10 cellular contexts compared by ENCODE assay signal in the genomic region with DNA sequence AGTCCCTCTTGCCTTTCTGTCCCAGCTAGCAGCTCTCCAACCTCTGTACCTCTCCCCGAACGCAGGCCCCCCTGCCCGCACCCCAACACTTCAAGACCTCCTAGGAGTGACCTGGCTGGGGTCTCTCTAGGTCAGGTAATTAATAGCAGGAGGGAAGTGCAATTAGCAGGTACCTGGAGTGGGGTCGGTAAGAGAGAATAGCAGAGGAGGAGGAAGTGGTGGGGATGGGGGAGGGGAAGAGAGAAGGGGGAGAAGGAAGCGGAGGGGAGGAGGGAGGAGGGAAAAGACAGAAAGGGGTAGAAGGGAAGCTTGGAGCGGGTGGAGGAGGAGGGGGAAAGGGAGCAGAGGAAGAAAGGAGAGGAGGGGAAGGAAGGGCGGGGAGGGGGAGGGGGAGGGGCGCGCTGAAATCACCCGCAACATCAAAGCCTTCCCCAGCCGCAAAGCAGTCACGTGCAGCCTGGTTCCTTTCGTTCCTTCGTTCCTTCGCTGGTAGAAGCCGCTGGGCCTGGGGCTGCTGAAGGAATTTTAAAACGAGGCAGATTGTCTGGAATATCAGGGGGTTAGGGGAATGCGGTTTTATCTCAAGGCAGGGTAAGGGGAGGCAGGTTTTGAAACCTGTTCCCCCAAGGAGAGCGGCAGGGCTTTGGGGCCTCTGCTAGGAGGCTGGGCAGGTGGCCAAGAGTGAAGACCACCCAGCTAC. TPM values are rescaled to one million over a fixed set of nuclear protein-coding genes. Genes with fewer than 3 reads are reported as not detected.
A peak's percentile ranks its signal among the peaks of the same experiment; 100 is the strongest.
DNase-seq lines count a peak whose midpoint lies in the region; ATAC-seq, FAIRE-seq and TF ChIP-seq lines count a peak whose summit lies in the region.
"Had no signal": no experiment of that assay in that cellular context is flagged by ENCODE, and none has a peak within 500 bp of the region (broad histone marks: within the 10 kb centered on the region; RNA-seq: fewer than 3 reads in every experiment).

No MANE protein-coding gene starts in this region.

- H3K4me1 Mint-ChIP-seq in activated CD8-positive, alpha-beta T cell treated with anti-CD3 and anti-CD28 coated beads for 36 hours (ENCODE audit: low read depth), result peaks cover 68% of the 10 kb centered on the region

- WGBS in stomach, 5 donors, result 19 to 26% (median 22%) methylated on average over 19 of the region's 19 CpGs

- H3K4me3 ChIP-seq in stomach, result peak overlapping the region in 1 of 4 donors; percentile 22
- H3K4me3 ChIP-seq: A549, thoracic aorta had no signal

- H3K27ac ChIP-seq in stomach, result no peak overlapping the region
- H3K27ac ChIP-seq: A549, thoracic aorta had no signal

- peak overlapping the region; percentile 79 for H3K27ac Mint-ChIP-seq in activated CD8-positive, alpha-beta T cell treated with anti-CD3 and anti-CD28 coated beads for 36 hours

- TF ChIP-seq CTCF in activated CD8-positive, alpha-beta T cell treated with anti-CD3 and anti-CD28 coated beads for 36 hours (IDR thresholded peaks at IDR 0.05), result no peak
- TF ChIP-seq CTCF in stomach (IDR thresholded peaks at IDR 0.05), result no peak

- peaks cover 8 to 48% (median 33%) of the 10 kb centered on the region in 4 donors for H3K4me1 ChIP-seq in stomach

- POLR2A ChIA-PET in activated CD8-positive, alpha-beta T cell treated with anti-CD3 and anti-CD28 coated beads for 36 hours (lab: Charles Lee), result no interaction called here

- H3K27me3 ChIP-seq in stomach, result peaks cover 0 to 10% (median 6%) of the 10 kb centered on the region in 3 donors

- intact Hi-C loops in activated CD8-positive, alpha-beta T cell treated with anti-CD3 and anti-CD28 coated beads for 36 hours (cut with micrococcal nuclease), result no loop called here
- intact Hi-C loops in stomach (cut with DNase I; ENCODE audit: low total_unique reads), result no loop called here

- peak overlapping the region; percentile 44 for H3K4me3 Mint-ChIP-seq in activated CD8-positive, alpha-beta T cell treated with anti-CD3 and anti-CD28 coated beads for 36 hours

- FAIRE-seq in H54 (lab: Jason Lieb, UNC), result no peak
- FAIRE-seq: A549 had no signal

- TF ChIP-seq POLR2A in stomach (IDR thresholded peaks at IDR 0.05), result no peak
- TF ChIP-seq POLR2A in H54 (IDR thresholded peaks at IDR 0.05; ENCODE audit: low read depth, low read length), result no peak

- no peaks in the 10 kb centered on the region for H3K9me3 ChIP-seq in stomach
- H3K9me3 ChIP-seq: A549, thoracic aorta had no signal

- peak; percentile 41 for DNase-seq in NCI-H82 (lab: John Stamatoyannopoulos, UW)
- DNase-seq in NCI-H82 treated with DMSO at 0.1 percent for 48 hours (lab: John Stamatoyannopoulos, UW; ENCODE audit: unreplicated experiment), result no peak
- DNase-seq in activated CD8-positive, alpha-beta T cell treated with anti-CD3 and anti-CD28 coated beads for 36 hours, result peak; percentile 56
- peak; percentile 64 for DNase-seq in iPS-NIHi11 (ENCODE audit: low spot score)
- DNase-seq in stomach, result peak; percentile 34
- no peak for DNase-seq in NCI-H345 treated with DMSO at 0.1 percent for 48 hours (lab: John Stamatoyannopoulos, UW; ENCODE audit: unreplicated experiment)
- no peak for DNase-seq in H54 (ENCODE audit: insufficient read length, low spot score)
- DNase-seq in NCI-H526 treated with DMSO at 0.1 percent for 48 hours (lab: John Stamatoyannopoulos, UW), result no peak

- no peaks in the 10 kb centered on the region for H3K9me3 Mint-ChIP-seq in activated CD8-positive, alpha-beta T cell treated with anti-CD3 and anti-CD28 coated beads for 36 hours

- H3K36me3 Mint-ChIP-seq in activated CD8-positive, alpha-beta T cell treated with anti-CD3 and anti-CD28 coated beads for 36 hours (ENCODE audit: low read depth), result no peaks in the 10 kb centered on the region

- no peaks in the 10 kb centered on the region for H3K27me3 Mint-ChIP-seq in activated CD8-positive, alpha-beta T cell treated with anti-CD3 and anti-CD28 coated beads for 36 hours

- CTCF ChIA-PET in activated CD8-positive, alpha-beta T cell treated with anti-CD3 and anti-CD28 coated beads for 36 hours (lab: Charles Lee), result no interaction called here

- no peaks in the 10 kb centered on the region for H3K36me3 ChIP-seq in stomach
- H3K36me3 ChIP-seq: thoracic aorta had no signal

- ATAC-seq in activated CD8-positive, alpha-beta T cell treated with anti-CD3 and anti-CD28 coated beads for 36 hours, result no peak

- TF ChIP-seq EP300 in stomach (IDR thresholded peaks at IDR 0.05), result no peak

RNA-seq across cellular contexts. Expression of a gene that starts 29.3 kb away (rescaled TPM):
- 10 to 100 TPM; 58.7 to 58.9 TPM for total RNA-seq in activated CD8-positive, alpha-beta T cell treated with anti-CD3 and anti-CD28 coated beads for 36 hours
- 10 to 100 TPM; 11.1 to 50.0 (median 37.5) TPM for total RNA-seq in stomach
- polyA plus RNA-seq in stomach, result 10 to 100 TPM in 1 of 3 donors, 1 to 10 TPM in 2; 5.8 to 11.0 (median 7.3) TPM

Comparison
In these comparisons a context has a peak if more than half of its experiments do, and no peak if none do; other contexts are left out.
1. DNase-seq: peak in NCI-H82 (single experiment), activated CD8-positive, alpha-beta T cell treated with anti-CD3 and anti-CD28 coated beads for 36 hours (single experiment), iPS-NIHi11 (single experiment) and stomach (single experiment); none in NCI-H82 treated with DMSO at 0.1 percent for 48 hours (single experiment), NCI-H345 treated with DMSO at 0.1 percent for 48 hours (single experiment), H54 (single experiment) and NCI-H526 treated with DMSO at 0.1 percent for 48 hours (single experiment).